Comparison of ENCODE assay signal across 15 cellular contexts in the genomic region with DNA sequence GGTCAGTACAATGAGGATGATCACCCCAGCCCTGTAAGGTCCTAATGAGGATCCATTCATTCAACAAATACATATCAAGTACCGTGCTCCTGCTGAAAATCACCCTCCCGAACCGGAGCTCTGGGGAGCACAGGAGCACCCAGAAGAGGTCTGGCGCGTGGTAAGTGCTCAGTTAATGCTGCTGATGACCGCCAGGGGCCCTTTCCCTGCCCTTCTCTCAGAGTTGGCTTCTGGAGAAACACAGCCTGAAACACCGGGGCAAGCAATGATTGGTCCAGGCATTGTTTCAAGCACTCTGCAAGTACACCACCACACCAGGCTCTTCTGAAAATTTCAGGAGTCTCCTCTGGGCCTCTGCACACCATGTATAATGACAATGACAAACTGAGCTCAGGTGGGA. TPM values are rescaled to one million over a fixed set of nuclear protein-coding genes. Genes with fewer than 3 reads are reported as not detected.
DNase-seq lines count a peak whose midpoint lies in the region; ATAC-seq and TF ChIP-seq lines count a peak whose summit lies in the region.
"Had no signal": no experiment of that assay in that cellular context is flagged by ENCODE, and none has a peak within 500 bp of the region (broad histone marks: within the 10 kb centered on the region; RNA-seq: fewer than 3 reads in every experiment).

No MANE protein-coding gene starts in this region.

- H3K4me3 ChIP-seq in GM06990 (replicated peaks; ENCODE audit: low read depth, low read length) (no peak overlapping the region), HFF-Myc (replicated peaks; ENCODE audit: low read depth, low read length) (no peak overlapping the region)

- peaks cover 49% of the 10 kb centered on the region for H3K4me1 Mint-ChIP-seq in activated CD8-positive, alpha-beta T cell treated with anti-CD3 and anti-CD28 coated beads, Interleukin-2, amount 10 ng/mL, durations not matched to agents 7 days and 5 days (ENCODE audit: low read depth)
- peaks cover 24% of the 10 kb centered on the region for H3K4me1 Mint-ChIP-seq in mesothelial cell of epicardium

- H3K4me3 Mint-ChIP-seq in activated CD8-positive, alpha-beta T cell treated with anti-CD3 and anti-CD28 coated beads, Interleukin-2, amount 10 ng/mL, durations not matched to agents 7 days and 5 days = no peak overlapping the region
- no peak overlapping the region for H3K4me3 Mint-ChIP-seq in mesothelial cell of epicardium
- H3K4me3 Mint-ChIP-seq: CD4-positive, alpha-beta memory T cell had no signal

- H3K36me3 Mint-ChIP-seq in activated CD8-positive, alpha-beta T cell treated with anti-CD3 and anti-CD28 coated beads, Interleukin-2, amount 10 ng/mL, durations not matched to agents 7 days and 5 days (ENCODE audit: low read depth) = no peaks in the 10 kb centered on the region
- H3K36me3 Mint-ChIP-seq in mesothelial cell of epicardium = no peaks in the 10 kb centered on the region
- H3K36me3 Mint-ChIP-seq: IgD-negative memory B cell had no signal

- CTCF ChIA-PET in activated CD8-positive, alpha-beta T cell treated with anti-CD3 and anti-CD28 coated beads, Interleukin-2, amount 10 ng/mL, durations not matched to agents 7 days and 5 days (lab: Charles Lee) = interaction anchor here (1.2 to 21.6 kb wide), 5 partner anchors 27 to 349 kb away, joined by 3 to 610 read pairs (median 7); no protein-coding TSS in a partner anchor

- TF ChIP-seq CTCF in GM06990 (IDR thresholded peaks at IDR 0.05; ENCODE audit: insufficient read depth, low read length, poor library complexity, severe bottlenecking) = peak; percentile 11
- TF ChIP-seq CTCF in HFF-Myc (IDR thresholded peaks at IDR 0.05; ENCODE audit: low read depth, low read length, missing control alignments) = peak; percentile 31
- no peak for TF ChIP-seq CTCF in mesothelial cell of epicardium (IDR thresholded peaks at IDR 0.05; ENCODE audit: unreplicated experiment)

- no peak for ATAC-seq in activated CD8-positive, alpha-beta T cell treated with anti-CD3 and anti-CD28 coated beads, Interleukin-2, amount 10 ng/mL, durations not matched to agents 7 days and 5 days

- no peaks in the 10 kb centered on the region for H3K36me3 ChIP-seq in GM06990 (ENCODE audit: control insufficient read depth, insufficient read depth, low read length)

- H3K27me3 ChIP-seq in GM06990 (replicated peaks; ENCODE audit: control insufficient read depth, insufficient read depth, low read length) = no peaks in the 10 kb centered on the region

- H3K9me3 Mint-ChIP-seq in activated CD8-positive, alpha-beta T cell treated with anti-CD3 and anti-CD28 coated beads, Interleukin-2, amount 10 ng/mL, durations not matched to agents 7 days and 5 days (ENCODE audit: insufficient read depth) = no peaks in the 10 kb centered on the region
- H3K9me3 Mint-ChIP-seq in mesothelial cell of epicardium = no peaks in the 10 kb centered on the region
- H3K9me3 Mint-ChIP-seq: IgD-negative memory B cell had no signal

- POLR2A ChIA-PET in activated CD8-positive, alpha-beta T cell treated with anti-CD3 and anti-CD28 coated beads, Interleukin-2, amount 10 ng/mL, durations not matched to agents 7 days and 5 days (lab: Charles Lee) = interaction anchor here (0.7 to 1.3 kb wide), 3 partner anchors 30 to 148 kb away, joined by 3 read pairs; a partner anchor contains a TSS

- no peak for DNase-seq in GM06990 (ENCODE audit: extremely low read depth, insufficient read length)
- no peak for DNase-seq in HFF-Myc (ENCODE audit: extremely low read depth, low read depth)
- DNase-seq in amniotic epithelial cell (ENCODE audit: low read depth) = peak; percentile 29
- DNase-seq in iPS-NIHi11 (ENCODE audit: low spot score) = peak; percentile 52
- DNase-seq in activated CD8-positive, alpha-beta T cell treated with anti-CD3 and anti-CD28 coated beads, Interleukin-2, amount 10 ng/mL, durations not matched to agents 7 days and 5 days = no peak
- DNase-seq in NCI-H187 treated with DMSO at 0.1 percent for 48 hours (lab: John Stamatoyannopoulos, UW) = no peak
- DNase-seq in activated CD4-positive, CD25-positive, alpha-beta regulatory T cell (lab: John Stamatoyannopoulos, UW) = no peak
- DNase-seq in mesothelial cell of epicardium (ENCODE audit: low spot score in 2 of 2, unreplicated experiment in 2 of 2) = no peak
- DNase-seq: activated naive CD4-positive, alpha-beta T cell treated with Interleukin-2 at 50 U/mL for 16 hours; CD4-positive, alpha-beta memory T cell; GDM1; NCI-H526; occipital lobe; stimulated activated CD4-positive, alpha-beta T cell treated with anti-CD3 and anti-CD28 coated beads, Interleukin-12 subunit alpha, Interleukin-12 subunit beta, amount 100 ng/mL, for 4 hours had no signal

- peaks cover 4% of the 10 kb centered on the region for H3K27me3 Mint-ChIP-seq in activated CD8-positive, alpha-beta T cell treated with anti-CD3 and anti-CD28 coated beads, Interleukin-2, amount 10 ng/mL, durations not matched to agents 7 days and 5 days (ENCODE audit: low read depth)
- H3K27me3 Mint-ChIP-seq in mesothelial cell of epicardium (ENCODE audit: low read depth) = peaks cover 33% of the 10 kb centered on the region
- H3K27me3 Mint-ChIP-seq: CD4-positive, alpha-beta memory T cell; IgD-negative memory B cell had no signal

- no peak overlapping the region for H3K27ac Mint-ChIP-seq in activated CD8-positive, alpha-beta T cell treated with anti-CD3 and anti-CD28 coated beads, Interleukin-2, amount 10 ng/mL, durations not matched to agents 7 days and 5 days
- no peak overlapping the region for H3K27ac Mint-ChIP-seq in mesothelial cell of epicardium

RNA-seq across cellular contexts. Expression of a gene that starts 3.8 kb away (rescaled TPM):
- total RNA-seq in activated CD8-positive, alpha-beta T cell treated with anti-CD3 and anti-CD28 coated beads, Interleukin-2, amount 10 ng/mL, durations not matched to agents 7 days and 5 days = 10 to 100 TPM; 34.2 to 36.0 TPM
- total RNA-seq in mesothelial cell of epicardium = 22.5 to 23.2 TPM (median 22.6 TPM) in 3 replicates

RNA-seq across cellular contexts. Expression of a gene that starts 17.6 kb away (rescaled TPM):
- total RNA-seq in activated CD8-positive, alpha-beta T cell treated with anti-CD3 and anti-CD28 coated beads, Interleukin-2, amount 10 ng/mL, durations not matched to agents 7 days and 5 days = 1 to 10 TPM; 3.3 to 3.4 TPM
- total RNA-seq in mesothelial cell of epicardium = 0.60 to 0.75 TPM (median 0.71 TPM) in 3 replicates

RNA-seq across cellular contexts. Expression of a gene that starts 29.2 kb away (rescaled TPM):
- under 1 TPM in 1 of 2 experiments, not detected in 1; 0.34 TPM for total RNA-seq in activated CD8-positive, alpha-beta T cell treated with anti-CD3 and anti-CD28 coated beads, Interleukin-2, amount 10 ng/mL, durations not matched to agents 7 days and 5 days
- total RNA-seq in mesothelial cell of epicardium = 0.16 to 0.31 TPM in 2 of 3 replicates, not detected in the other
- total RNA-seq: occipital lobe had no signal

RNA-seq across cellular contexts. Expression of a gene that starts 53.0 kb away (rescaled TPM):
- not detected for total RNA-seq in activated CD8-positive, alpha-beta T cell treated with anti-CD3 and anti-CD28 coated beads, Interleukin-2, amount 10 ng/mL, durations not matched to agents 7 days and 5 days
- not detected in 3 replicates for total RNA-seq in mesothelial cell of epicardium
- total RNA-seq: CD4-positive, alpha-beta memory T cell; occipital lobe had no signal

Comparison
In these comparisons a context has a peak if more than half of its experiments do, and no peak if none do; other contexts are left out.
1. DNase-seq: peak in amniotic epithelial cell (single experiment) and iPS-NIHi11 (single experiment); none in GM06990 (single experiment), HFF-Myc (single experiment), activated CD8-positive, alpha-beta T cell treated with anti-CD3 and anti-CD28 coated beads, Interleukin-2, amount 10 ng/mL, durations not matched to agents 7 days and 5 days (single experiment), NCI-H187 treated with DMSO at 0.1 percent for 48 hours (single experiment), activated CD4-positive, CD25-positive, alpha-beta regulatory T cell (0 of 4) and mesothelial cell of epicardium (0 of 2).